1 cellular context compared by ENCODE assay signal in the genomic region with DNA sequence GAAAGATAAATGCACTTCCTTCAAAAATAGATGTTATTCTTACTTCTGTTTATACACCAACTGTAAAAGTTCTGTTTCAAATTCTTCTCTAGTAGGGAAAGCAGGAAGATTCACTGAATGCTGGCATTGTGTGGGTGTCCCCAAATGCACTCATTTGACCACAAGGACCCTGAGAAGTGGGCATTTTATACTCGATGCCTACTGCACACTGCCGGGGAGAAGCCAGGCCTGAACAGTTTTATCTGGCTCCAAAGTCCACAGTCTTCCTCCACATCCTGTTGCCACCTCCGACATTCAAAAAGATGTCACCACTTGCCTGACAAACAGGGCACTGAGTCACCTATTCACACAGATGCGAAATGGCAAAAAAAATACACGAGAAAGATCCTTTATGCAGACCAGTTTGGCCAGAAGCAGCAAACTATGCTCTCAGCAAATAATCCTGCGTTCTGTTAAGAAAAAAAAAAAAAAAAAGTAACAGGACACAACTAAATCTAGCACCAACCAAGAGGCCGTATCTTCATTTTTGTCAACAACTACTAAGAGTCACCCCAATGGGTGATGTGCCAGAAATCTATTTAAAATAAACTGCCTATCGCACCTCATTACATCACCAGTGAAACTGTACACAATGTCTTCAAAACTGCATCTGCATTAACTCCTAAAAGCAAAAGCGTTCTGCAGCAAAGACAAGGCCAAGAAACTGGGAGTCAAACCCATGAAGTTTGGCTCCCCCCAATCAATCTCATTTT.
A peak's percentile ranks its signal among the peaks of the same experiment; 100 is the strongest.
TF ChIP-seq lines count a peak whose summit lies in the region.

No MANE protein-coding gene starts in this region.

TF ChIP-seq in HepG2, 621 proteins besides CTCF, POLR2A, EP300 and RAD21 (continued from another document and continues in another):
- TF ChIP-seq, protein P1, sequence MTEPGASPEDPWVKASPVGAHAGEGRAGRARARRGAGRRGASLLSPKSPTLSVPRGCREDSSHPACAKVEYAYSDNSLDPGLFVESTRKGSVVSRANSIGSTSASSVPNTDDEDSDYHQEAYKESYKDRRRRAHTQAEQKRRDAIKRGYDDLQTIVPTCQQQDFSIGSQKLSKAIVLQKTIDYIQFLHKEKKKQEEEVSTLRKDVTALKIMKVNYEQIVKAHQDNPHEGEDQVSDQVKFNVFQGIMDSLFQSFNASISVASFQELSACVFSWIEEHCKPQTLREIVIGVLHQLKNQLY (CRISPR knock-in tag; IDR thresholded peaks at IDR 0.05): peak; percentile 26; the same call in 1 of the 2 replicates
- TF ChIP-seq DPF2 (CRISPR knock-in tag; IDR thresholded peaks at IDR 0.05; ENCODE audit: borderline replicate concordance, low read depth) (peak; percentile 67; the same call in 1 of the 2 replicates), ZNF510 (CRISPR knock-in tag; IDR thresholded peaks at IDR 0.05; ENCODE audit: low read depth) (no peak), ATF4 (CRISPR knock-in tag; IDR thresholded peaks at IDR 0.05) (no peak), ARID5B (CRISPR knock-in tag; IDR thresholded peaks at IDR 0.05) (peak; percentile 88), LRRFIP1 (CRISPR knock-in tag; conservative IDR thresholded peaks at IDR 0.05) (no peak), PAF1 (CRISPR knock-in tag; IDR thresholded peaks at IDR 0.05) (no peak), HDAC2 (CRISPR knock-in tag; IDR thresholded peaks at IDR 0.05) (peak; percentile 85), ZNF775 (CRISPR knock-in tag; IDR thresholded peaks at IDR 0.05; ENCODE audit: borderline replicate concordance) (no peak), ATF2 (CRISPR knock-in tag; IDR thresholded peaks at IDR 0.05) (no peak), HNRNPLL (IDR thresholded peaks at IDR 0.05; ENCODE audit: low read depth, low read length, poor library complexity, severe bottlenecking) (no peak), KAT8 (CRISPR knock-in tag; IDR thresholded peaks at IDR 0.05) (peak; percentile 64), U2AF2 (IDR thresholded peaks at IDR 0.05; ENCODE audit: low read depth, low read length) (no peak), ZMYM2 (CRISPR knock-in tag; IDR thresholded peaks at IDR 0.05) (no peak), EEA1 (CRISPR knock-in tag; IDR thresholded peaks at IDR 0.05; ENCODE audit: borderline replicate concordance) (no peak), ZBTB3 (CRISPR knock-in tag; IDR thresholded peaks at IDR 0.05; ENCODE audit: borderline replicate concordance, low read depth) (0 out of 2 replicates have a peak, but pooled peaks have one; percentile 47), SMYD3 (CRISPR knock-in tag; IDR thresholded peaks at IDR 0.05) (no peak), ZFAT (CRISPR knock-in tag; conservative IDR thresholded peaks at IDR 0.05) (no peak), ZNF878 (CRISPR knock-in tag; IDR thresholded peaks at IDR 0.05) (no peak), ARID2 (CRISPR knock-in tag; IDR thresholded peaks at IDR 0.05; ENCODE audit: borderline replicate concordance) (no peak), BCL6 (CRISPR knock-in tag; IDR thresholded peaks at IDR 0.05) (no peak; the same call in 1 of the 2 replicates), JARID2 (CRISPR knock-in tag; IDR thresholded peaks at IDR 0.05; ENCODE audit: insufficient replicate concordance) (no peak), SALL1 (CRISPR knock-in tag; IDR thresholded peaks at IDR 0.05) (peak; percentile 77), MLLT10 (CRISPR knock-in tag; IDR thresholded peaks at IDR 0.05) (no peak)
- TF ChIP-seq, protein P2, sequence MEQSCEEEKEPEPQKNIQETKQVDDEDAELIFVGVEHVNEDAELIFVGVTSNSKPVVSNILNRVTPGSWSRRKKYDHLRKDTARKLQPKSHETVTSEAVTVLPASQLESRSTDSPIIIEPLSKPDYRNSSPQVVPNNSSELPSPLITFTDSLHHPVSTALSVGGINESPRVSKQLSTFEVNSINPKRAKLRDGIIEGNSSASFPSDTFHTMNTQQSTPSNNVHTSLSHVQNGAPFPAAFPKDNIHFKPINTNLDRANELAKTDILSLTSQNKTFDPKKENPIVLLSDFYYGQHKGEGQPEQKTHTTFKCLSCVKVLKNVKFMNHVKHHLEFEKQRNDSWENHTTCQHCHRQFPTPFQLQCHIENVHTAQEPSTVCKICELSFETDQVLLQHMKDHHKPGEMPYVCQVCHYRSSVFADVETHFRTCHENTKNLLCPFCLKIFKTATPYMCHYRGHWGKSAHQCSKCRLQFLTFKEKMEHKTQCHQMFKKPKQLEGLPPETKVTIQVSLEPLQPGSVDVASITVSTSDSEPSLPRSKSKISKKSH (CRISPR knock-in tag; IDR thresholded peaks at IDR 0.05; ENCODE audit: borderline replicate concordance): no peak
- TF ChIP-seq, protein P3, sequence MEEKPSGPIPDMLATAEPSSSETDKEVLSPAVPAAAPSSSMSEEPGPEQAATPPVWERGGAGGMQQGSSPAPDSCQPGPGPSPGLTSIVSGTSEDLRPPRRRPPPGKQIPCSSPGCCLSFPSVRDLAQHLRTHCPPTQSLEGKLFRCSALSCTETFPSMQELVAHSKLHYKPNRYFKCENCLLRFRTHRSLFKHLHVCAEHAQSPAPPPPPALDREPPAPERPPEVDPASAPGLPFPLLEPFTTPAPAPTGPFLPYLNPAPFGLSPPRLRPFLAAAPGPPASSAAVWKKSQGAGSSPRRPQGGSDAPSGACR (CRISPR knock-in tag; IDR thresholded peaks at IDR 0.05): no peak
- TF ChIP-seq, protein P4, sequence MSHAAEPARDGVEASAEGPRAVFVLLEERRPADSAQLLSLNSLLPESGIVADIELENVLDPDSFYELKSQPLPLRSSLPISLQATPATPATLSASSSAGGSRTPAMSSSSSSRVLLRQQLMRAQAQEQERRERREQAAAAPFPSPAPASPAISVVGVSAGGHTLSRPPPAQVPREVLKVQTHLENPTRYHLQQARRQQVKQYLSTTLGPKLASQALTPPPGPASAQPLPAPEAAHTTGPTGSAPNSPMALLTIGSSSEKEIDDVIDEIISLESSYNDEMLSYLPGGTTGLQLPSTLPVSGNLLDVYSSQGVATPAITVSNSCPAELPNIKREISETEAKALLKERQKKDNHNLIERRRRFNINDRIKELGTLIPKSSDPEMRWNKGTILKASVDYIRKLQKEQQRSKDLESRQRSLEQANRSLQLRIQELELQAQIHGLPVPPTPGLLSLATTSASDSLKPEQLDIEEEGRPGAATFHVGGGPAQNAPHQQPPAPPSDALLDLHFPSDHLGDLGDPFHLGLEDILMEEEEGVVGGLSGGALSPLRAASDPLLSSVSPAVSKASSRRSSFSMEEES (CRISPR knock-in tag; IDR thresholded peaks at IDR 0.05): peak; percentile 20; the same call in 1 of the 2 replicates
- TF ChIP-seq, protein P5, sequence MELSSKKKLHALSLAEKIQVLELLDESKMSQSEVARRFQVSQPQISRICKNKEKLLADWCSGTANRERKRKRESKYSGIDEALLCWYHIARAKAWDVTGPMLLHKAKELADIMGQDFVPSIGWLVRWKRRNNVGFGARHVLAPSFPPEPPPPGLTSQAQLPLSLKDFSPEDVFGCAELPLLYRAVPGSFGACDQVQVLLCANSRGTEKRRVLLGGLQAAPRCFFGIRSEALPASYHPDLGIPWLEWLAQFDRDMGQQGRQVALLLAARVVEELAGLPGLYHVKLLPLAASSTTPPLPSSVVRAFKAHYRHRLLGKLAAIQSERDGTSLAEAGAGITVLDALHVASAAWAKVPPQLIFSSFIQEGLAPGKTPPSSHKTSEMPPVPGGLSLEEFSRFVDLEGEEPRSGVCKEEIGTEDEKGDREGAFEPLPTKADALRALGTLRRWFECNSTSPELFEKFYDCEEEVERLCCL (CRISPR knock-in tag; IDR thresholded peaks at IDR 0.05; ENCODE audit: borderline replicate concordance): no peak
- TF ChIP-seq, protein P6, sequence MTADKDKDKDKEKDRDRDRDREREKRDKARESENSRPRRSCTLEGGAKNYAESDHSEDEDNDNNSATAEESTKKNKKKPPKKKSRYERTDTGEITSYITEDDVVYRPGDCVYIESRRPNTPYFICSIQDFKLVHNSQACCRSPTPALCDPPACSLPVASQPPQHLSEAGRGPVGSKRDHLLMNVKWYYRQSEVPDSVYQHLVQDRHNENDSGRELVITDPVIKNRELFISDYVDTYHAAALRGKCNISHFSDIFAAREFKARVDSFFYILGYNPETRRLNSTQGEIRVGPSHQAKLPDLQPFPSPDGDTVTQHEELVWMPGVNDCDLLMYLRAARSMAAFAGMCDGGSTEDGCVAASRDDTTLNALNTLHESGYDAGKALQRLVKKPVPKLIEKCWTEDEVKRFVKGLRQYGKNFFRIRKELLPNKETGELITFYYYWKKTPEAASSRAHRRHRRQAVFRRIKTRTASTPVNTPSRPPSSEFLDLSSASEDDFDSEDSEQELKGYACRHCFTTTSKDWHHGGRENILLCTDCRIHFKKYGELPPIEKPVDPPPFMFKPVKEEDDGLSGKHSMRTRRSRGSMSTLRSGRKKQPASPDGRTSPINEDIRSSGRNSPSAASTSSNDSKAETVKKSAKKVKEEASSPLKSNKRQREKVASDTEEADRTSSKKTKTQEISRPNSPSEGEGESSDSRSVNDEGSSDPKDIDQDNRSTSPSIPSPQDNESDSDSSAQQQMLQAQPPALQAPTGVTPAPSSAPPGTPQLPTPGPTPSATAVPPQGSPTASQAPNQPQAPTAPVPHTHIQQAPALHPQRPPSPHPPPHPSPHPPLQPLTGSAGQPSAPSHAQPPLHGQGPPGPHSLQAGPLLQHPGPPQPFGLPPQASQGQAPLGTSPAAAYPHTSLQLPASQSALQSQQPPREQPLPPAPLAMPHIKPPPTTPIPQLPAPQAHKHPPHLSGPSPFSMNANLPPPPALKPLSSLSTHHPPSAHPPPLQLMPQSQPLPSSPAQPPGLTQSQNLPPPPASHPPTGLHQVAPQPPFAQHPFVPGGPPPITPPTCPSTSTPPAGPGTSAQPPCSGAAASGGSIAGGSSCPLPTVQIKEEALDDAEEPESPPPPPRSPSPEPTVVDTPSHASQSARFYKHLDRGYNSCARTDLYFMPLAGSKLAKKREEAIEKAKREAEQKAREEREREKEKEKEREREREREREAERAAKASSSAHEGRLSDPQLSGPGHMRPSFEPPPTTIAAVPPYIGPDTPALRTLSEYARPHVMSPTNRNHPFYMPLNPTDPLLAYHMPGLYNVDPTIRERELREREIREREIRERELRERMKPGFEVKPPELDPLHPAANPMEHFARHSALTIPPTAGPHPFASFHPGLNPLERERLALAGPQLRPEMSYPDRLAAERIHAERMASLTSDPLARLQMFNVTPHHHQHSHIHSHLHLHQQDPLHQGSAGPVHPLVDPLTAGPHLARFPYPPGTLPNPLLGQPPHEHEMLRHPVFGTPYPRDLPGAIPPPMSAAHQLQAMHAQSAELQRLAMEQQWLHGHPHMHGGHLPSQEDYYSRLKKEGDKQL (CRISPR knock-in tag; IDR thresholded peaks at IDR 0.05; ENCODE audit: low read depth): 0 out of 2 replicates have a peak, but pooled peaks have one; percentile 24
